8 cellular contexts compared by ENCODE assay signal in genomic region chr15:48644827-48645557, GRCh38. TPM values are rescaled to one million over a fixed set of nuclear protein-coding genes. Genes with fewer than 3 reads are reported as not detected.
DNase-seq lines count a peak whose midpoint lies in the region; ATAC-seq and TF ChIP-seq lines count a peak whose summit lies in the region.

No MANE protein-coding gene starts in this region.

- DNase-seq in GM03348 (ENCODE audit: low spot score): peak; percentile 74
- DNase-seq in GM20000 (ENCODE audit: low spot score): peak; percentile 75
- peak; percentile 34 for DNase-seq in activated T-cell treated with anti-CD3 and anti-CD28 coated beads, Interleukin-2, amount 50 U/mL, for 48 hours
- peak; percentile 56 to 77 for DNase-seq in cardiac muscle cell (ENCODE audit: low read depth in 1 of 2, low spot score in 1 of 2)
- no peak for DNase-seq in omental fat pad (ENCODE audit: low spot score)
- DNase-seq in NCI-H774 (lab: John Stamatoyannopoulos, UW): no peak
- DNase-seq in SW480 (ENCODE audit: low spot score): no peak

- no peaks in the 10 kb centered on the region for H3K36me3 ChIP-seq in cardiac muscle cell

- no peaks in the 10 kb centered on the region for H3K9me3 ChIP-seq in cardiac muscle cell (ENCODE audit: low read depth)

- H3K27me3 ChIP-seq in cardiac muscle cell: peaks cover 48% of the 10 kb centered on the region

- no peak overlapping the region for H3K27ac ChIP-seq in cardiac muscle cell

- TF ChIP-seq CTCF in GM20000 (IDR thresholded peaks at IDR 0.05; ENCODE audit: extremely low read depth, missing control alignments) (no peak), cardiac muscle cell (IDR thresholded peaks at IDR 0.05; ENCODE audit: low read depth, low read length) (no peak), omental fat pad (IDR thresholded peaks at IDR 0.05) (no peak)

- peak overlapping the region; percentile 82 for H3K4me3 ChIP-seq in cardiac muscle cell

- no peaks in the 10 kb centered on the region for H3K4me1 ChIP-seq in cardiac muscle cell (ENCODE audit: low read depth)

- ATAC-seq in HG03469 (IDR thresholded peaks at IDR 0.05; ENCODE audit: unreplicated experiment) (peak; percentile 17), omental fat pad (ENCODE audit: low FRiP score) (peak; percentile 58)

RNA-seq across cellular contexts. Expression of gene FBN1, which starts 0.5 kb away (rescaled TPM):
- 5.3 and 6.0 TPM in 2 replicates for total RNA-seq in cardiac muscle cell
- polyA plus RNA-seq in cardiac muscle cell: 1.7 and 2.1 TPM in 2 replicates
- 100 to 1,000 TPM in 3 of 4 donors, 10 to 100 TPM in 1; 91.5 to 413 (median 137) TPM for total RNA-seq in omental fat pad

Comparison
In these comparisons a context has a peak if more than half of its experiments do, and no peak if none do; other contexts are left out.
1. DNase-seq: peak in GM03348 (single experiment), GM20000 (single experiment), activated T-cell treated with anti-CD3 and anti-CD28 coated beads, Interleukin-2, amount 50 U/mL, for 48 hours (2 of 2) and cardiac muscle cell (2 of 2); none in omental fat pad (single experiment), NCI-H774 (single experiment) and SW480 (single experiment).
2. RNA of gene FBN1, which starts 0.5 kb away (total RNA-seq): 91.5 to 413 TPM in omental fat pad; 5.3 to 6.0 TPM in cardiac muscle cell; every median in the first group is over 10 times any median in the second.